ENCODE assay signal across 8 cellular contexts in the genomic region with DNA sequence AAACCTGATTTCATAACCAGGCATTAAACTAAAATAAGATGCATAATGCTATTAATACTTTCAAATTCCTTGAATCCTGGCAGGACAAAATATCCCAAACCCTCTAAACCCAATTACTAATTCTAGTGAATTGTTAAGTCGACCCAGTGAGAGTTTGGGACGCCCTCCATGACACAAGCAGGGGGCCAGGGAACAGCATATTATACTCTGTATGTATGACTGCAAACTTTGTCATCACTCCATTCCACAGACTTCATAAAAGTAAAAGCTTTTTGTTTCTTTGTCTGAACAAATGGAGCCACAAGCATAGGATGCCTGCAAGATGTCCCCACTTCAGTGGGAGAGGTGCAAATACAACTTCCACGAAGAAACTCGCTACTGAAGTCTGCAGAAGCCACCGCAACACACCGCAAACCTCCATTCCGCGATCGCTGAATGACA. TPM values are rescaled to one million over a fixed set of nuclear protein-coding genes. Genes with fewer than 3 reads are reported as not detected.
DNase-seq lines count a peak whose midpoint lies in the region; ATAC-seq and TF ChIP-seq lines count a peak whose summit lies in the region.

No MANE protein-coding gene starts in this region.

- no peaks in the 10 kb centered on the region for H3K9me3 Mint-ChIP-seq in CD4-positive, alpha-beta memory T cell
- H3K9me3 Mint-ChIP-seq in naive B cell: no peaks in the 10 kb centered on the region

- intact Hi-C loops in CD4-positive, alpha-beta memory T cell (cut with micrococcal nuclease): loop anchor here (1.0 to 10.0 kb wide), 3 partner anchors 8 to 340 kb away; a partner anchor contains a TSS
- intact Hi-C loops in vagina (cut with DNase I): no loop called here

- DNase-seq in CD4-positive, alpha-beta memory T cell: peak in 4 of 5 donors; percentile 38 to 78 (median 44)
- DNase-seq in RKO (ENCODE audit: low spot score): peak; percentile 70
- peak in 3 of 61 donors; percentile 11 to 31 (median 13) for DNase-seq in caudate nucleus (lab: John Stamatoyannopoulos, UW)
- DNase-seq in naive B cell: no peak
- no peak for DNase-seq in vagina (ENCODE audit: extremely low spot score in 2 of 2)
- no peak for DNase-seq in HT-29 (ENCODE audit: low spot score)
- DNase-seq in Kasumi-1 (lab: John Stamatoyannopoulos, UW): no peak

- TF ChIP-seq CTCF in vagina (IDR thresholded peaks at IDR 0.05): no peak

- H3K4me1 Mint-ChIP-seq in CD4-positive, alpha-beta memory T cell: peaks cover 33 to 61% (median 41%) of the 10 kb centered on the region in 4 donors
- peaks cover 32 to 52% (median 39%) of the 10 kb centered on the region in 3 donors for H3K4me1 Mint-ChIP-seq in naive B cell

- no peaks in the 10 kb centered on the region for H3K9me3 ChIP-seq in CD4-positive, alpha-beta memory T cell (ENCODE audit: control insufficient read depth in 1 of 2, low read length in 2 of 2)
- H3K9me3 ChIP-seq in vagina: no peaks in the 10 kb centered on the region

- H3K27me3 ChIP-seq in CD4-positive, alpha-beta memory T cell (ENCODE audit: insufficient read depth, low read length): no peaks in the 10 kb centered on the region
- H3K27me3 ChIP-seq in vagina: no peaks in the 10 kb centered on the region

- H3K4me3 Mint-ChIP-seq in CD4-positive, alpha-beta memory T cell: peak overlapping the region; percentile 94 to 98 (median 95)
- peak overlapping the region; percentile 91 to 97 (median 96) for H3K4me3 Mint-ChIP-seq in naive B cell

- POLR2A ChIA-PET in CD4-positive, alpha-beta memory T cell (lab: Charles Lee; ENCODE audit: partially characterized antibody): interaction anchor here (1.5 to 4.4 kb wide), 12 partner anchors 8 to 1131 kb away, joined by 3 to 39 read pairs (median 10); a partner anchor contains a TSS

- ATAC-seq in naive B cell (ENCODE audit: low read depth in 2 of 2): no peak
- ATAC-seq in GM18873 (IDR thresholded peaks at IDR 0.05; ENCODE audit: low FRiP score, unreplicated experiment): no peak

- peaks cover 0 to 14% of the 10 kb centered on the region in 2 donors for H3K36me3 Mint-ChIP-seq in CD4-positive, alpha-beta memory T cell
- peaks cover 0 to 7% of the 10 kb centered on the region in 2 donors for H3K36me3 Mint-ChIP-seq in naive B cell

- no peak for TF ChIP-seq POLR2A in vagina (IDR thresholded peaks at IDR 0.05)

- peak overlapping the region; percentile 97 to 100 (median 98) for H3K27ac Mint-ChIP-seq in CD4-positive, alpha-beta memory T cell
- peak overlapping the region; percentile 96 to 99 (median 98) for H3K27ac Mint-ChIP-seq in naive B cell

- H3K36me3 ChIP-seq in CD4-positive, alpha-beta memory T cell (ENCODE audit: insufficient read depth, low read length): no peaks in the 10 kb centered on the region
- H3K36me3 ChIP-seq in vagina: no peaks in the 10 kb centered on the region

- CTCF ChIA-PET in CD4-positive, alpha-beta memory T cell (lab: Charles Lee; ENCODE audit: partially characterized antibody): interaction anchor here (0.6 to 3.4 kb wide), 7 partner anchors 9 to 98 kb away, joined by 4 to 27 read pairs (median 12); no protein-coding TSS in a partner anchor

- peak overlapping the region; percentile 98 for H3K27ac ChIP-seq in CD4-positive, alpha-beta memory T cell (ENCODE audit: low read depth, low read length)
- H3K27ac ChIP-seq in caudate nucleus (ENCODE audit: low read depth, low read length): peak overlapping the region; percentile 86
- H3K27ac ChIP-seq in vagina: peak overlapping the region; percentile 98

- no peaks in the 10 kb centered on the region for H3K27me3 Mint-ChIP-seq in CD4-positive, alpha-beta memory T cell
- H3K27me3 Mint-ChIP-seq in naive B cell: peaks cover 0 to 3% (median 1%) of the 10 kb centered on the region in 3 donors

- peak overlapping the region; percentile 74 to 76 for H3K4me3 ChIP-seq in CD4-positive, alpha-beta memory T cell (ENCODE audit: low read length in 2 of 2)
- peak overlapping the region; percentile 64 to 100 for H3K4me3 ChIP-seq in vagina

- H3K4me1 ChIP-seq in CD4-positive, alpha-beta memory T cell (ENCODE audit: insufficient read depth, low read length): peaks cover 52% of the 10 kb centered on the region
- H3K4me1 ChIP-seq in vagina: peaks cover 51% of the 10 kb centered on the region

RNA-seq across cellular contexts. Expression of a gene that starts 1.2 kb away (rescaled TPM):
- 10 to 100 TPM; 48.3 to 49.8 TPM for total RNA-seq in CD4-positive, alpha-beta memory T cell
- 10 to 100 TPM in 1 of 2 donors, 1 to 10 TPM in 1; 8.5 to 19.3 TPM for polyA plus RNA-seq in CD4-positive, alpha-beta memory T cell
- 10 to 100 TPM in 4 of 6 donors, 1 to 10 TPM in 2; 2.8 to 15.5 (median 12.9) TPM for polyA plus RNA-seq in naive B cell (ENCODE audit: low read depth in 6 of 6)
- 31.9 TPM for total RNA-seq in vagina
- total RNA-seq in HT-29 (2014; rRNA removed; shearing (Covaris generic)): 33.9 and 56.1 TPM in 2 replicates

Comparison
In these comparisons a context has a peak if more than half of its experiments do, and no peak if none do; other contexts are left out.
1. DNase-seq: peak in CD4-positive, alpha-beta memory T cell (4 of 5) and RKO (single experiment); none in naive B cell (single experiment), vagina (0 of 2), HT-29 (single experiment) and Kasumi-1 (0 of 2).
2. Peak in every context shown above with its lines, with median percentiles within 50 percentile points of each other: H3K27ac ChIP-seq.